In the genomic region with DNA sequence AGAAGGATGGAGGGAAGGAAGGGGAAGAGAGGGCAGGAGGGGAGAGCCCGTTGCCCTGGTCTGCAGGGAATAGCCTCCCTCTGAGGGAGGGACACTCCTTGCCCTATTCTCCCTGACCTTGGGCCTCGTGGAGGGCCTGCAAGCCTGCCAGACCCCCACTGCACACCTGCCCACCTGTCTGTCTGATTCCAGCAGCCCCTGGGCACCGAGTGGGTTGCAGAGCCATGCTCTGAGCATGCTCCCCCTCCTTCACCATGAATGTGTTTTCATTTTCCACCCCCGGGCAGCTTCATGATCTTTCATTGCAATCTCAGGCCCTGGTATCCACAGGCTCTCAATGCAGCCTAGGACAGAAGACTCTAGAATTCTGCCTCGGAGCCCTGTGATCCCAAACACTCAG, we compare ENCODE assay signal across 31 cellular contexts. TPM values are rescaled to one million over a fixed set of nuclear protein-coding genes. Genes with fewer than 3 reads are reported as not detected.
A peak's percentile ranks its signal among the peaks of the same experiment; 100 is the strongest.
DNase-seq lines count a peak whose midpoint lies in the region; ATAC-seq and TF ChIP-seq lines count a peak whose summit lies in the region.
"Had no signal": no experiment of that assay in that cellular context is flagged by ENCODE, and none has a peak within 500 bp of the region (broad histone marks: within the 10 kb centered on the region; RNA-seq: fewer than 3 reads in every experiment).

No MANE protein-coding gene starts in this region.

- POLR2A ChIA-PET in CD4-positive, alpha-beta memory T cell (lab: Charles Lee; ENCODE audit: partially characterized antibody), result interaction anchor here (0.8 to 1.4 kb wide), 2 partner anchors 29 to 30 kb away, joined by 4 to 6 read pairs; no protein-coding TSS in a partner anchor

- no peaks in the 10 kb centered on the region for H3K36me3 ChIP-seq in CD4-positive, alpha-beta memory T cell (ENCODE audit: insufficient read depth, low read length)
- peaks cover 0 to 16% of the 10 kb centered on the region in 2 donors for H3K36me3 ChIP-seq in left lung
- H3K36me3 ChIP-seq: cardiac muscle cell, left ventricle myocardium inferior, pancreas, vagina had no signal

- no peak overlapping the region for H3K4me3 ChIP-seq in CD4-positive, alpha-beta memory T cell (ENCODE audit: low read length in 2 of 2)
- H3K4me3 ChIP-seq in left lung, result no peak overlapping the region
- H3K4me3 ChIP-seq: cardiac muscle cell, left ventricle myocardium inferior, pancreas, vagina had no signal

- no peaks in the 10 kb centered on the region for H3K27me3 Mint-ChIP-seq in CD4-positive, alpha-beta memory T cell
- no peaks in the 10 kb centered on the region for H3K27me3 Mint-ChIP-seq in activated T-helper 1 cell treated with anti-CD3 and anti-CD28 coated beads, Interleukin-12 subunit alpha, Interleukin-12 subunit beta, Interleukin-2, Interleukin-4 antibody, amounts not matched to agents 30 ng/mL and 10 ng/mL and 1 ng/mL, durations not matched to agents 14 hours and 24 hours and 36 hours (ENCODE audit: insufficient read depth)
- peaks cover 19% of the 10 kb centered on the region for H3K27me3 Mint-ChIP-seq in progenitor cell of endocrine pancreas
- peaks cover 1 to 6% (median 1%) of the 10 kb centered on the region in 3 donors for H3K27me3 Mint-ChIP-seq in CD14-positive monocyte (ENCODE audit: low read depth in 3 of 3)
- H3K27me3 Mint-ChIP-seq: activated CD4-positive, alpha-beta memory T cell treated with anti-CD3 and anti-CD28 coated beads for 36 hours; activated naive CD8-positive, alpha-beta T cell; naive B cell; stimulated activated naive CD8-positive, alpha-beta T cell treated with anti-CD3 and anti-CD28 coated beads, Interleukin-15, amount 100 ng/mL, for 72 hours; T-helper 17 cell had no signal

- peak overlapping the region in 5 of 7 donors; percentile 21 to 90 (median 59) for H3K27ac Mint-ChIP-seq in CD4-positive, alpha-beta memory T cell
- no peak overlapping the region for H3K27ac Mint-ChIP-seq in activated T-helper 1 cell treated with anti-CD3 and anti-CD28 coated beads, Interleukin-12 subunit alpha, Interleukin-12 subunit beta, Interleukin-2, Interleukin-4 antibody, amounts not matched to agents 30 ng/mL and 10 ng/mL and 1 ng/mL, durations not matched to agents 14 hours and 24 hours and 36 hours
- H3K27ac Mint-ChIP-seq in progenitor cell of endocrine pancreas (peak overlapping the region; percentile 49), CD14-positive monocyte (no peak overlapping the region)
- H3K27ac Mint-ChIP-seq in activated naive CD4-positive, alpha-beta T cell treated with anti-CD3 and anti-CD28 coated beads, Interleukin-2, amount 50 U/mL, for 72 hours, result peak overlapping the region in 1 of 2 donors; percentile 70
- H3K27ac Mint-ChIP-seq: activated CD4-positive, alpha-beta memory T cell treated with anti-CD3 and anti-CD28 coated beads for 36 hours; mesothelial cell of epicardium; T-helper 17 cell had no signal

- peak overlapping the region in 3 of 8 donors; percentile 10 to 29 (median 17) for H3K4me3 Mint-ChIP-seq in CD4-positive, alpha-beta memory T cell
- peak overlapping the region; percentile 15 for H3K4me3 Mint-ChIP-seq in activated T-helper 1 cell treated with anti-CD3 and anti-CD28 coated beads, Interleukin-12 subunit alpha, Interleukin-12 subunit beta, Interleukin-2, Interleukin-4 antibody, amounts not matched to agents 30 ng/mL and 10 ng/mL and 1 ng/mL, durations not matched to agents 14 hours and 24 hours and 36 hours
- H3K4me3 Mint-ChIP-seq in progenitor cell of endocrine pancreas (ENCODE audit: low read depth) (no peak overlapping the region), CD14-positive monocyte (no peak overlapping the region)
- H3K4me3 Mint-ChIP-seq: activated CD4-positive, alpha-beta memory T cell treated with anti-CD3 and anti-CD28 coated beads for 36 hours; activated naive CD8-positive, alpha-beta T cell; mesothelial cell of epicardium; stimulated activated naive CD8-positive, alpha-beta T cell treated with anti-CD3 and anti-CD28 coated beads, Interleukin-15, amount 100 ng/mL, for 72 hours; T-helper 17 cell had no signal

- H3K36me3 Mint-ChIP-seq in CD4-positive, alpha-beta memory T cell, result peaks cover 0 to 24% of the 10 kb centered on the region in 2 donors
- peaks cover 5% of the 10 kb centered on the region for H3K36me3 Mint-ChIP-seq in activated T-helper 1 cell treated with anti-CD3 and anti-CD28 coated beads, Interleukin-12 subunit alpha, Interleukin-12 subunit beta, Interleukin-2, Interleukin-4 antibody, amounts not matched to agents 30 ng/mL and 10 ng/mL and 1 ng/mL, durations not matched to agents 14 hours and 24 hours and 36 hours (ENCODE audit: low read depth)
- H3K36me3 Mint-ChIP-seq in progenitor cell of endocrine pancreas (ENCODE audit: insufficient read depth), result no peaks in the 10 kb centered on the region
- peaks cover 17 to 50% of the 10 kb centered on the region in 2 donors for H3K36me3 Mint-ChIP-seq in CD14-positive monocyte
- H3K36me3 Mint-ChIP-seq in activated naive CD4-positive, alpha-beta T cell treated with anti-CD3 and anti-CD28 coated beads, Interleukin-2, amount 50 U/mL, for 72 hours, result peaks cover 8 to 15% of the 10 kb centered on the region in 2 donors
- H3K36me3 Mint-ChIP-seq: activated naive CD8-positive, alpha-beta T cell; mesothelial cell of epicardium; naive B cell had no signal

- DNase-seq in CD4-positive, alpha-beta memory T cell, result no peak
- DNase-seq in activated T-helper 1 cell treated with anti-CD3 and anti-CD28 coated beads, Interleukin-12 subunit alpha, Interleukin-12 subunit beta, Interleukin-2, Interleukin-4 antibody, amounts not matched to agents 30 ng/mL and 10 ng/mL and 1 ng/mL, durations not matched to agents 14 hours and 24 hours and 36 hours (ENCODE audit: low spot score), result no peak
- peak; percentile 19 to 41 for DNase-seq in left lung
- no peak for DNase-seq in progenitor cell of endocrine pancreas (ENCODE audit: low spot score, unreplicated experiment)
- DNase-seq in DMS153 (lab: John Stamatoyannopoulos, UW), result no peak
- no peak for DNase-seq in CD14-positive monocyte (ENCODE audit: low spot score)
- DNase-seq in activated naive CD4-positive, alpha-beta T cell treated with anti-CD3 and anti-CD28 coated beads, Interleukin-2, amount 50 U/mL, for 72 hours (ENCODE audit: low spot score in 2 of 2), result no peak
- DNase-seq: activated CD4-positive, alpha-beta memory T cell treated with anti-CD3 and anti-CD28 coated beads for 36 hours; activated CD4-positive, alpha-beta T cell treated with anti-CD3 and anti-CD28 coated beads for 1 hour; H7; MM.1S; naive B cell; NCI-H1105 treated with DMSO at 0.1 percent for 48 hours; NCI-H2029 treated with DMSO at 0.1 percent for 48 hours; NCI-H2227 treated with DMSO at 0.1 percent for 48 hours; NCI-H526; NK-92 treated with Interleukin-12 subunit alpha and Interleukin-12 subunit beta, amount 100 ng/mL, for 24 hours; SK-N-SH; stimulated activated CD8-positive, alpha-beta memory T cell treated with anti-CD3 and anti-CD28 coated beads, Interleukin-4, amount 100 ng/mL, for 48 hours; stimulated activated naive CD8-positive, alpha-beta T cell treated with anti-CD3 and anti-CD28 coated beads, Interleukin-15, amount 100 ng/mL, for 72 hours; T-helper 17 cell had no signal

- CTCF ChIA-PET in CD4-positive, alpha-beta memory T cell (lab: Charles Lee; ENCODE audit: partially characterized antibody), result no interaction called here

- H3K4me1 ChIP-seq in CD4-positive, alpha-beta memory T cell (ENCODE audit: insufficient read depth, low read length), result peaks cover 46% of the 10 kb centered on the region
- H3K4me1 ChIP-seq in left lung, result peaks cover 5 to 25% of the 10 kb centered on the region in 2 donors

- no peak for ATAC-seq in left lung
- no peak for ATAC-seq in activated naive CD4-positive, alpha-beta T cell treated with anti-CD3 and anti-CD28 coated beads, Interleukin-2, amount 50 U/mL, for 72 hours
- ATAC-seq: pancreas; right cardiac atrium; stimulated activated naive CD8-positive, alpha-beta T cell treated with anti-CD3 and anti-CD28 coated beads, Interleukin-15, amount 100 ng/mL, for 72 hours; T-helper 17 cell had no signal

- peaks cover 20 to 59% (median 36%) of the 10 kb centered on the region in 4 donors for H3K4me1 Mint-ChIP-seq in CD4-positive, alpha-beta memory T cell
- H3K4me1 Mint-ChIP-seq in activated T-helper 1 cell treated with anti-CD3 and anti-CD28 coated beads, Interleukin-12 subunit alpha, Interleukin-12 subunit beta, Interleukin-2, Interleukin-4 antibody, amounts not matched to agents 30 ng/mL and 10 ng/mL and 1 ng/mL, durations not matched to agents 14 hours and 24 hours and 36 hours (ENCODE audit: low read depth), result peaks cover 28% of the 10 kb centered on the region
- no peaks in the 10 kb centered on the region for H3K4me1 Mint-ChIP-seq in progenitor cell of endocrine pancreas (ENCODE audit: low read depth)
- peaks cover 26% of the 10 kb centered on the region for H3K4me1 Mint-ChIP-seq in CD14-positive monocyte

- no peaks in the 10 kb centered on the region for H3K9me3 ChIP-seq in CD4-positive, alpha-beta memory T cell (ENCODE audit: control insufficient read depth in 1 of 2, low read length in 2 of 2)
- no peaks in the 10 kb centered on the region for H3K9me3 ChIP-seq in left lung
- H3K9me3 ChIP-seq: Caco-2, left ventricle myocardium inferior, pancreas, SK-N-SH, vagina had no signal

- no peaks in the 10 kb centered on the region for H3K27me3 ChIP-seq in CD4-positive, alpha-beta memory T cell (ENCODE audit: insufficient read depth, low read length)
- peaks cover 0 to 9% of the 10 kb centered on the region in 2 donors for H3K27me3 ChIP-seq in left lung
- H3K27me3 ChIP-seq: pancreas, vagina had no signal

- no peak overlapping the region for H3K27ac ChIP-seq in CD4-positive, alpha-beta memory T cell (ENCODE audit: low read depth, low read length)
- H3K27ac ChIP-seq in left lung, result no peak overlapping the region
- H3K27ac ChIP-seq: cardiac muscle cell, HL-60, KMS-11, left ventricle myocardium inferior, pancreas, vagina had no signal

- H3K9me3 Mint-ChIP-seq in CD4-positive, alpha-beta memory T cell, result peaks cover 0 to 2% (median 0%) of the 10 kb centered on the region in 8 donors
- no peaks in the 10 kb centered on the region for H3K9me3 Mint-ChIP-seq in activated T-helper 1 cell treated with anti-CD3 and anti-CD28 coated beads, Interleukin-12 subunit alpha, Interleukin-12 subunit beta, Interleukin-2, Interleukin-4 antibody, amounts not matched to agents 30 ng/mL and 10 ng/mL and 1 ng/mL, durations not matched to agents 14 hours and 24 hours and 36 hours
- no peaks in the 10 kb centered on the region for H3K9me3 Mint-ChIP-seq in progenitor cell of endocrine pancreas (ENCODE audit: low read depth)
- peaks cover 0 to 2% (median 0%) of the 10 kb centered on the region in 7 donors for H3K9me3 Mint-ChIP-seq in CD14-positive monocyte
- H3K9me3 Mint-ChIP-seq in activated naive CD4-positive, alpha-beta T cell treated with anti-CD3 and anti-CD28 coated beads, Interleukin-2, amount 50 U/mL, for 72 hours, result no peaks in the 10 kb centered on the region
- H3K9me3 Mint-ChIP-seq: activated CD4-positive, alpha-beta memory T cell treated with anti-CD3 and anti-CD28 coated beads for 36 hours; mesothelial cell of epicardium; naive B cell; stimulated activated naive CD8-positive, alpha-beta T cell treated with anti-CD3 and anti-CD28 coated beads, Interleukin-15, amount 100 ng/mL, for 72 hours had no signal

- intact Hi-C loops in CD4-positive, alpha-beta memory T cell (cut with micrococcal nuclease), result no loop called here
- intact Hi-C loops in activated T-helper 1 cell treated with anti-CD3 and anti-CD28 coated beads, Interleukin-12 subunit alpha, Interleukin-12 subunit beta, Interleukin-2, Interleukin-4 antibody, amounts not matched to agents 30 ng/mL and 10 ng/mL and 1 ng/mL, durations not matched to agents 14 hours and 24 hours and 36 hours (cut with micrococcal nuclease), result loop anchor here (10.0 kb wide), 1 partner anchor 787 kb away; a partner anchor contains a TSS
- intact Hi-C loops in left lung (cut with DNase I) (no loop called here), CD14-positive monocyte (cut with micrococcal nuclease) (loop anchor here in 1 of 2 donors (10.0 kb wide), 1 partner anchor 397 kb away; a partner anchor contains a TSS)

- TF ChIP-seq CTCF in left lung (IDR thresholded peaks at IDR 0.05), result no peak
- TF ChIP-seq CTCF in progenitor cell of endocrine pancreas (IDR thresholded peaks at IDR 0.05; ENCODE audit: unreplicated experiment), result no peak
- TF ChIP-seq CTCF in CD14-positive monocyte (IDR thresholded peaks at IDR 0.05), result no peak

RNA-seq across cellular contexts. Expression of a gene that starts 5.1 kb away (rescaled TPM):
- total RNA-seq in CD4-positive, alpha-beta memory T cell, result 1 to 10 TPM; 7.6 to 9.6 TPM
- polyA plus RNA-seq in CD4-positive, alpha-beta memory T cell, result 1 to 10 TPM; 1.0 to 1.1 TPM
- total RNA-seq in activated T-helper 1 cell treated with anti-CD3 and anti-CD28 coated beads, Interleukin-12 subunit alpha, Interleukin-12 subunit beta, Interleukin-2, Interleukin-4 antibody, amounts not matched to agents 30 ng/mL and 10 ng/mL and 1 ng/mL, durations not matched to agents 14 hours and 24 hours and 36 hours, result 18.3 and 18.6 TPM in 2 replicates
- 10 to 100 TPM; 13.4 to 16.4 TPM for total RNA-seq in left lung
- 26.6 and 29.9 TPM in 2 replicates for total RNA-seq in progenitor cell of endocrine pancreas
- 1 to 10 TPM in 1 of 2 donors, under 1 TPM in 1; 0.39 to 1.2 TPM for polyA plus RNA-seq in CD14-positive monocyte
- total RNA-seq in activated naive CD4-positive, alpha-beta T cell treated with anti-CD3 and anti-CD28 coated beads, Interleukin-2, amount 50 U/mL, for 72 hours, result 10 to 100 TPM in 1 of 2 donors, 1 to 10 TPM in 1; 10.0 to 22.5 TPM

RNA-seq across cellular contexts. Expression of a gene that starts 48.4 kb away (rescaled TPM):
- total RNA-seq in CD4-positive, alpha-beta memory T cell, result 100 to 1,000 TPM; 188 to 197 TPM
- 10 to 100 TPM; 20.9 to 53.6 TPM for polyA plus RNA-seq in CD4-positive, alpha-beta memory T cell
- 237 and 254 TPM in 2 replicates for total RNA-seq in activated T-helper 1 cell treated with anti-CD3 and anti-CD28 coated beads, Interleukin-12 subunit alpha, Interleukin-12 subunit beta, Interleukin-2, Interleukin-4 antibody, amounts not matched to agents 30 ng/mL and 10 ng/mL and 1 ng/mL, durations not matched to agents 14 hours and 24 hours and 36 hours
- 10 to 100 TPM; 35.6 to 82.5 TPM for total RNA-seq in left lung
- 5.8 and 6.9 TPM in 2 replicates for total RNA-seq in progenitor cell of endocrine pancreas
- polyA plus RNA-seq in CD14-positive monocyte, result 10 to 100 TPM; 11.5 to 22.7 TPM
- 100 to 1,000 TPM; 214 to 334 TPM for total RNA-seq in activated naive CD4-positive, alpha-beta T cell treated with anti-CD3 and anti-CD28 coated beads, Interleukin-2, amount 50 U/mL, for 72 hours

Comparison
In these comparisons a context has a peak if more than half of its experiments do, and no peak if none do; other contexts are left out.
1. DNase-seq: peak in left lung (2 of 2); none in CD4-positive, alpha-beta memory T cell (0 of 5), activated T-helper 1 cell treated with anti-CD3 and anti-CD28 coated beads, Interleukin-12 subunit alpha, Interleukin-12 subunit beta, Interleukin-2, Interleukin-4 antibody, amounts not matched to agents 30 ng/mL and 10 ng/mL and 1 ng/mL, durations not matched to agents 14 hours and 24 hours and 36 hours (single experiment), progenitor cell of endocrine pancreas (single experiment), DMS153 (single experiment), CD14-positive monocyte (single experiment) and activated naive CD4-positive, alpha-beta T cell treated with anti-CD3 and anti-CD28 coated beads, Interleukin-2, amount 50 U/mL, for 72 hours (0 of 2).
2. H3K27ac Mint-ChIP-seq: peak in CD4-positive, alpha-beta memory T cell (5 of 7) and progenitor cell of endocrine pancreas (single experiment); none in activated T-helper 1 cell treated with anti-CD3 and anti-CD28 coated beads, Interleukin-12 subunit alpha, Interleukin-12 subunit beta, Interleukin-2, Interleukin-4 antibody, amounts not matched to agents 30 ng/mL and 10 ng/mL and 1 ng/mL, durations not matched to agents 14 hours and 24 hours and 36 hours (single experiment) and CD14-positive monocyte (0 of 7).